ENCODE assay signal across 8 cellular contexts in the genomic region with DNA sequence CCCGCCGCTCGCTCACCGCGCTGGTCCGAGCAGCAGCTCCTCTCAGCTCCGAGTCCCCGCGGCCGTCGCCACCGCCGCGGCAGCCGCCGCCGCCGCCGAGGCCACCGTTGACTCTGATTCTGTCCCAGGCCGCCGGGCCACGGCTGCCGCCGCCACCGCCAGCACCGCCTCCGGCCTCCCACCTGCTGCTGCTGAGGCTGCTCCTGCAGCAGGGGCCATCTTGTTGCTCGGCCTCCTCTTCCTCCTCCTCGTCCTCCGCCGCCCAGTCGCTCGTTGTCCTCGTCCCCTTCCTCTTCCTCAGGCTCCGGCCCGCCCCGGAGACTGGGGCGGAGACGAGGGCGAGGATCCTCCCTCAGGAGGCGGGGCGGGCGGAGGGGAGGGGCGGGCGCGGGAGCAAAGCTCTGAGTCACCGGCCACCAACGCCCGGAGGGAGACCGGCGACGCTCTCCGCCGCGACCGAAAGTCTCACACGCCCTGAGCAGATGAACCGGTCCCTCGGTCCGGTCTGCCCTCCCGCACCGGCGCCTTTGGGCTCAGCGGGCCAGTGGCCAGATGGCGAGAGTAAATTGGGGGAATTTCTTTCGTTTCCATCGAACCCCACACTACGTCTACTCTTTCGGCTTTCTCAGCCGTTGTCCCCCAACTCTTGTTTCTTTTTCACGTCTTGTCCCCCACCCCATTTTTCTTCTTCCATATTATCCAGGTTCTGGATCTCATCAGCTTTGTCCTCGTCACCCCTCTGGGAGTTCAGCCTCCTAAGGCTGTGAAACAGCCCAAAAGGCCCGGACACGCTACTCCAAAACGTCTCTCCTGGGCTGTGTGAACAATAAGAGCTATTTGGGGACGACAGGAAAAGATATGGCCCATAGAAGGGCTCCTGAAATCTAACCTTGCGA. TPM values are rescaled to one million over a fixed set of nuclear protein-coding genes. Genes with fewer than 3 reads are reported as not detected.
A peak's percentile ranks its signal among the peaks of the same experiment; 100 is the strongest.
DNase-seq lines count a peak whose midpoint lies in the region; ATAC-seq, FAIRE-seq and TF ChIP-seq lines count a peak whose summit lies in the region.

A gene with protein sequence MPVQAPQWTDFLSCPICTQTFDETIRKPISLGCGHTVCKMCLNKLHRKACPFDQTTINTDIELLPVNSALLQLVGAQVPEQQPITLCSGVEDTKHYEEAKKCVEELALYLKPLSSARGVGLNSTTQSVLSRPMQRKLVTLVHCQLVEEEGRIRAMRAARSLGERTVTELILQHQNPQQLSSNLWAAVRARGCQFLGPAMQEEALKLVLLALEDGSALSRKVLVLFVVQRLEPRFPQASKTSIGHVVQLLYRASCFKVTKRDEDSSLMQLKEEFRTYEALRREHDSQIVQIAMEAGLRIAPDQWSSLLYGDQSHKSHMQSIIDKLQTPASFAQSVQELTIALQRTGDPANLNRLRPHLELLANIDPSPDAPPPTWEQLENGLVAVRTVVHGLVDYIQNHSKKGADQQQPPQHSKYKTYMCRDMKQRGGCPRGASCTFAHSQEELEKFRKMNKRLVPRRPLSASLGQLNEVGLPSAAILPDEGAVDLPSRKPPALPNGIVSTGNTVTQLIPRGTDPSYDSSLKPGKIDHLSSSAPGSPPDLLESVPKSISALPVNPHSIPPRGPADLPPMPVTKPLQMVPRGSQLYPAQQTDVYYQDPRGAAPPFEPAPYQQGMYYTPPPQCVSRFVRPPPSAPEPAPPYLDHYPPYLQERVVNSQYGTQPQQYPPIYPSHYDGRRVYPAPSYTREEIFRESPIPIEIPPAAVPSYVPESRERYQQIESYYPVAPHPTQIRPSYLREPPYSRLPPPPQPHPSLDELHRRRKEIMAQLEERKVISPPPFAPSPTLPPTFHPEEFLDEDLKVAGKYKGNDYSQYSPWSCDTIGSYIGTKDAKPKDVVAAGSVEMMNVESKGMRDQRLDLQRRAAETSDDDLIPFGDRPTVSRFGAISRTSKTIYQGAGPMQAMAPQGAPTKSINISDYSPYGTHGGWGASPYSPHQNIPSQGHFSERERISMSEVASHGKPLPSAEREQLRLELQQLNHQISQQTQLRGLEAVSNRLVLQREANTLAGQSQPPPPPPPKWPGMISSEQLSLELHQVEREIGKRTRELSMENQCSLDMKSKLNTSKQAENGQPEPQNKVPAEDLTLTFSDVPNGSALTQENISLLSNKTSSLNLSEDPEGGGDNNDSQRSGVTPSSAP (minus strand): TSS at position 278 of the 896 bp plus-strand sequence. CDS start 29,372 bp downstream, outside the sequence.

- peak within 1 kb of the TSS; percentile 42 for H3K14ac ChIP-seq in H1 (ENCODE audit: insufficient read length)

- H3K9ac ChIP-seq in NT2/D1 (ENCODE audit: insufficient read length, low read depth) = peak within 1 kb of the TSS; percentile 99
- peak within 1 kb of the TSS; percentile 85 to 96 (median 94) for H3K9ac ChIP-seq in H1 (replicated peaks in 1 of 4; ENCODE audit: extremely low read depth in 1 of 4, low read depth in 3 of 4, low read length in 3 of 4)

- 4% methylated on average over 54 of the region's 78 CpGs; no CpG with 5 or more reads in 1 of the 2 experiments for WGBS in H1 (ENCODE audit: extremely low coverage in 1 of 2, insufficient coverage in 1 of 2, insufficient read length in 1 of 2, insufficient replicate concordance in 2 of 2, low coverage in 1 of 2, low lambda C conversion rate in 2 of 2, missing lambda C conversion rate in 1 of 2), 2 experiments

- peak within 1 kb of the TSS; percentile 83 for H3K56ac ChIP-seq in H1 (replicated peaks; ENCODE audit: insufficient read length, low read depth, low read length)

- DNase-seq in COLO829 (ENCODE audit: low spot score) (peak; percentile 69), GM20000 (ENCODE audit: low spot score) (peak; percentile 95), HT-29 (ENCODE audit: low spot score) (peak; percentile 92), NT2/D1 (ENCODE audit: low read depth, low spot score) (peak; percentile 85), H1 (ENCODE audit: low read depth in 1 of 2, low spot score in 2 of 2) (peak; percentile 74 to 86), mesenteric fat pad (ENCODE audit: low spot score) (peak; percentile 97)
- peak; percentile 93 for DNase-seq in activated CD8-positive, alpha-beta memory T cell treated with anti-CD3 and anti-CD28 coated beads, Interleukin-2, amount 10 ng/mL, durations not matched to agents 7 days and 5 days
- DNase-seq in stimulated activated CD8-positive, alpha-beta memory T cell treated with anti-CD3 and anti-CD28 coated beads, Interleukin-15, amount 100 ng/mL, for 24 hours (ENCODE audit: low read depth) = peak; percentile 75

- H2BK5ac ChIP-seq in H1 (ENCODE audit: low read depth, low read length) = peak within 1 kb of the TSS; percentile 87

- H2AK5ac ChIP-seq in H1 (ENCODE audit: low read depth, low read length) = no peak within 1 kb of the TSS

- H2BK12ac ChIP-seq in H1 (ENCODE audit: low read depth, low read length) = peak within 1 kb of the TSS; percentile 71; the same call in 1 of the 2 replicates

- H3K4me3 ChIP-seq in NT2/D1 (ENCODE audit: insufficient read length, low read depth) (peak within 1 kb of the TSS; percentile 97), H1 (ENCODE audit: extremely low read depth in 1 of 4, insufficient read depth in 2 of 4, low read depth in 3 of 4, low read length in 4 of 4) (peak within 1 kb of the TSS; percentile 77 to 92 (median 88))

- no peaks in the 10 kb centered on the region for H3K9me3 Mint-ChIP-seq in activated CD8-positive, alpha-beta memory T cell treated with anti-CD3 and anti-CD28 coated beads, Interleukin-2, amount 10 ng/mL, durations not matched to agents 7 days and 5 days (ENCODE audit: low read depth)

- H4K20me1 ChIP-seq in H1 (replicated peaks in 1 of 2; ENCODE audit: control insufficient read depth in 1 of 2, insufficient read depth in 2 of 2, low read length in 2 of 2) = peaks cover 5 to 8% of the 10 kb centered on the region in 2 experiments

- peak within 1 kb of the TSS; percentile 88 for H4K5ac ChIP-seq in H1 (ENCODE audit: insufficient read length, low read depth, low read length)

- peak within 1 kb of the TSS; percentile 98 for H2AFZ ChIP-seq in H1 (ENCODE audit: low read length)

- H3K23me2 ChIP-seq in H1 (ENCODE audit: low read depth, low read length) = peaks cover 9% of the 10 kb centered on the region

- peak within 1 kb of the TSS; percentile 98 for H4K8ac ChIP-seq in H1 (ENCODE audit: extremely low read depth, insufficient read depth, low read length)

- no peaks in the 10 kb centered on the region; the same call in none of the 2 replicates for H3K79me1 ChIP-seq in H1 (ENCODE audit: low read depth, low read length)

- CTCF ChIA-PET in activated CD8-positive, alpha-beta memory T cell treated with anti-CD3 and anti-CD28 coated beads, Interleukin-2, amount 10 ng/mL, durations not matched to agents 7 days and 5 days (lab: Charles Lee) = interaction anchor here (0.6 to 1.8 kb wide), 5 partner anchors 12 to 240 kb away, joined by 3 to 7 read pairs (median 4); no protein-coding TSS in a partner anchor
- CTCF ChIA-PET in H1 (lab: Charles Lee; ENCODE audit: partially characterized antibody) = interaction anchor here (1.0 kb wide), 1 partner anchor 93 kb away, joined by 3 read pairs; no protein-coding TSS in a partner anchor

- H3K27ac Mint-ChIP-seq in activated CD8-positive, alpha-beta memory T cell treated with anti-CD3 and anti-CD28 coated beads, Interleukin-2, amount 10 ng/mL, durations not matched to agents 7 days and 5 days = peak within 1 kb of the TSS; percentile 97

- no peaks in the 10 kb centered on the region for H3K27me3 Mint-ChIP-seq in activated CD8-positive, alpha-beta memory T cell treated with anti-CD3 and anti-CD28 coated beads, Interleukin-2, amount 10 ng/mL, durations not matched to agents 7 days and 5 days

- peak within 1 kb of the TSS; percentile 22; the same call in 1 of the 2 replicates for H2BK15ac ChIP-seq in H1 (ENCODE audit: low read length)

- TF ChIP-seq CTCF in GM20000 (IDR thresholded peaks at IDR 0.05; ENCODE audit: extremely low read depth, missing control alignments) (no peak), H1 (IDR thresholded peaks at IDR 0.05; ENCODE audit: control extremely low read depth in 1 of 3, insufficient read depth in 1 of 3, low read depth in 1 of 3, low read length in 3 of 3) (no peak)

- H3K4me3 Mint-ChIP-seq in activated CD8-positive, alpha-beta memory T cell treated with anti-CD3 and anti-CD28 coated beads, Interleukin-2, amount 10 ng/mL, durations not matched to agents 7 days and 5 days = peak within 1 kb of the TSS; percentile 97

- POLR2A ChIA-PET in H1 (lab: Charles Lee; ENCODE audit: partially characterized antibody) = interaction anchor here (0.6 to 3.1 kb wide), 22 partner anchors 9 to 516 kb away, joined by 3 to 43 read pairs (median 3); partner anchors contain the start of genes GAS5 and ZBTB37

- no peak for TF ChIP-seq EP300 in H1 (IDR thresholded peaks at IDR 0.05; ENCODE audit: borderline replicate concordance in 1 of 2, low read depth in 2 of 2, low read length in 2 of 2)

- no peak for TF ChIP-seq RAD21 in H1 (IDR thresholded peaks at IDR 0.05 in 1 of 2, conservative IDR thresholded peaks at IDR 0.05 in 1 of 2; ENCODE audit: low read depth in 2 of 2, low read length in 2 of 2)

- TF ChIP-seq POLR2A in H1 (IDR thresholded peaks at IDR 0.05; ENCODE audit: control extremely low read depth in 1 of 2, low read depth in 2 of 2, low read length in 2 of 2) = peak; percentile 84 to 85

- no peaks in the 10 kb centered on the region for H3K9me3 ChIP-seq in NT2/D1 (ENCODE audit: insufficient read depth, low read length)
- no peaks in the 10 kb centered on the region for H3K9me3 ChIP-seq in H1 (ENCODE audit: insufficient read depth in 2 of 2, low read depth in 1 of 2, low read length in 1 of 2)

- no peaks in the 10 kb centered on the region for H3K4me1 ChIP-seq in NT2/D1 (ENCODE audit: insufficient read depth, insufficient read length)
- peaks cover 0 to 6% (median 2%) of the 10 kb centered on the region in 4 experiments; a peak in 5 of 7 replicates for H3K4me1 ChIP-seq in H1 (replicated peaks in 1 of 4; ENCODE audit: control insufficient read depth in 3 of 4, insufficient read depth in 4 of 4, low read length in 3 of 4)

- peak within 1 kb of the TSS; percentile 74 for H4K91ac ChIP-seq in H1 (replicated peaks; ENCODE audit: insufficient read length, low read length)

- H2BK120ac ChIP-seq in H1 (replicated peaks; ENCODE audit: low read depth, low read length) = peak within 1 kb of the TSS; percentile 56

- no peak within 1 kb of the TSS for H3K23ac ChIP-seq in H1 (ENCODE audit: insufficient read length)

- peaks cover 40% of the 10 kb centered on the region for H3K4me1 Mint-ChIP-seq in activated CD8-positive, alpha-beta memory T cell treated with anti-CD3 and anti-CD28 coated beads, Interleukin-2, amount 10 ng/mL, durations not matched to agents 7 days and 5 days

- H3K4me2 ChIP-seq in H1 (ENCODE audit: insufficient read depth in 1 of 2, low read depth in 2 of 2, low read length in 2 of 2) = peak within 1 kb of the TSS; percentile 68 to 92

- H3K27ac ChIP-seq in H1 (ENCODE audit: low read depth, low read length) = peak within 1 kb of the TSS; percentile 92

- H3K36me3 ChIP-seq in NT2/D1 (ENCODE audit: insufficient read depth, insufficient read length, low read length) (peaks cover 28% of the 10 kb centered on the region), H1 (ENCODE audit: control insufficient read depth in 2 of 4, insufficient read depth in 4 of 4, low read length in 3 of 4) (no peaks in the 10 kb centered on the region; a peak in 1 of 8 replicates)

- H3K27me3 ChIP-seq in NT2/D1 (ENCODE audit: insufficient read depth, insufficient read length) (no peaks in the 10 kb centered on the region), H1 (replicated peaks in 1 of 4; ENCODE audit: control insufficient read depth in 3 of 4, extremely low read depth in 1 of 4, insufficient read depth in 3 of 4, low read length in 3 of 4) (no peaks in the 10 kb centered on the region)

- H3K18ac ChIP-seq in H1 (ENCODE audit: extremely low read depth, low read length) = peak within 1 kb of the TSS; percentile 88

- peak within 1 kb of the TSS; percentile 79 for H3K4ac ChIP-seq in H1 (replicated peaks; ENCODE audit: insufficient read length, low read depth, low read length)

- H3K79me2 ChIP-seq in H1 (ENCODE audit: control insufficient read depth in 1 of 2, insufficient read depth in 2 of 2, low read length in 2 of 2) = peaks cover 0 to 43% of the 10 kb centered on the region in 2 experiments; a peak in 3 of 4 replicates

- peak; percentile 95 for ATAC-seq in activated CD8-positive, alpha-beta memory T cell treated with anti-CD3 and anti-CD28 coated beads, Interleukin-2, amount 10 ng/mL, durations not matched to agents 7 days and 5 days

- peaks cover 20% of the 10 kb centered on the region for H3K36me3 Mint-ChIP-seq in activated CD8-positive, alpha-beta memory T cell treated with anti-CD3 and anti-CD28 coated beads, Interleukin-2, amount 10 ng/mL, durations not matched to agents 7 days and 5 days

- no peak within 1 kb of the TSS for H2BK20ac ChIP-seq in H1 (ENCODE audit: low read length)

- no peak for FAIRE-seq in H1 (lab: Jason Lieb, UNC)

RNA-seq across cellular contexts. Expression of the gene that starts here (rescaled TPM):
- 9.3 and 9.6 TPM in 2 replicates for total RNA-seq in HT-29 (2014; rRNA removed; shearing (Covaris generic))
- 10 to 100 TPM; 37.1 to 38.0 TPM for total RNA-seq in activated CD8-positive, alpha-beta memory T cell treated with anti-CD3 and anti-CD28 coated beads, Interleukin-2, amount 10 ng/mL, durations not matched to agents 7 days and 5 days
- 29.5 and 32.2 TPM in 2 replicates for total RNA-seq in H1 (2021; fragmentation: NEBNext Ultra II Directional; extraction: Animal tissue kit (Norgen Biotek cat#: 25700))
- polyA plus RNA-seq in H1 (2011; rRNA removed) = 5.1 and 7.4 TPM in 2 replicates
- 5.1 TPM for polyA plus RNA-seq in H1 (2011; cell fraction: cytosol; rRNA removed)
- polyA plus RNA-seq in H1 (2011; cell fraction: nucleus; rRNA removed) = 6.6 TPM
- 3.3 to 6.7 TPM (median 4.5 TPM) in 4 replicates for polyA plus RNA-seq in H1 (2012, experiment 1 of 2)
- 0.26 TPM for polyA plus RNA-seq in H1 (2012, experiment 2 of 2)
- polyA plus RNA-seq in H1 (2013, experiment 1 of 2) = 8.6 TPM
- polyA plus RNA-seq in H1 (2013, experiment 2 of 2) = 7.9 TPM
- 81.3 and 87.6 TPM in 2 replicates for polyA minus RNA-seq in H1 (2011; rRNA and poly(A)+ RNA removed)
- polyA minus RNA-seq in H1 (2011; cell fraction: cytosol; rRNA and poly(A)+ RNA removed) = 33.0 TPM
- polyA minus RNA-seq in H1 (2011; cell fraction: nucleus; rRNA and poly(A)+ RNA removed) = 47.3 TPM
- 37.0 TPM for total RNA-seq in mesenteric fat pad

Comparison
In these comparisons a context has a peak if more than half of its experiments do, and no peak if none do; other contexts are left out.
1. Peak in every context shown above with its lines: DNase-seq, ATAC-seq, H3K4me3 ChIP-seq and H3K27ac ChIP-seq.